In the genomic region with DNA sequence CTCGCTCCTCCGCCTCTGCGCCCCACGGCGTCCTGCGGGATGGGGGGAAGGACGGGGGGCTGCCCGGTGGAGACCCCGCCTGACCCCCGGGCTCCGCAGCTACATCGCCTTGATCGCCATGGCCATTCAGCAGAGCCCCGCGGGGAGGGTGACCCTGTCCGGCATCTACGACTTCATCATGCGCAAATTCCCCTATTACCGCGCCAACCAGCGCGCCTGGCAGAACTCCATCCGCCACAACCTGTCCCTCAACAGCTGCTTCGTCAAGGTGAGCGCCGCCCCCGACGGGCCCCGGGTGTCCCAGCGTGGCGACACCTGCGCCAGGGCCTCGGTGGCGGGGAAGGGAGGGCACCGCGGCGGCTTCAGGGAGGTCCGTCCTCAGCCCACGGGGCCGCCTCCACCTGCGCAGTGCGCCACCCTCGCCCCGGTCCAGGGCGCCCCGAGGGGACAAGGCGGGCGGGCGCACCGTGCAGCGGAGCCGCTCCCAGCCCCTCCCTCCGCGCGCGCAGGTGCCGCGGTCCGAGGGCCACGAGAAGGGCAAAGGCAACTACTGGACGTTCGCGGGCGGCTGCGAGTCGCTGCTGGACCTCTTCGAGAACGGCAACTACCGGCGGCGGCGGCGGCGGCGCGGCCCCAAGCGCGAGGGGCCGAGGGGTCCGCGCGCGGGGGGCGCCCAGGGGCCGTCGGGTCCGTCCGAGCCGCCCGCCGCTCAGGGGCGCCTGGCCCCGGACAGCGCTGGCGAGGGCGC, we compare ENCODE assay signal across 1 cellular context.
TF ChIP-seq lines count a peak whose summit lies in the region.

No MANE protein-coding gene starts in this region.

TF ChIP-seq in endothelial cell of umbilical vein, 7 proteins besides CTCF, POLR2A, EP300 and RAD21:
- TF ChIP-seq EZH2 (IDR thresholded peaks at IDR 0.05; ENCODE audit: borderline replicate concordance, low read depth, low read length, severe bottlenecking), result peak; percentile 58
- no peak for TF ChIP-seq MAX (IDR thresholded peaks at IDR 0.05; ENCODE audit: insufficient read depth, insufficient read length)
